ENCODE assay signal across 1 cellular context in the genomic region with DNA sequence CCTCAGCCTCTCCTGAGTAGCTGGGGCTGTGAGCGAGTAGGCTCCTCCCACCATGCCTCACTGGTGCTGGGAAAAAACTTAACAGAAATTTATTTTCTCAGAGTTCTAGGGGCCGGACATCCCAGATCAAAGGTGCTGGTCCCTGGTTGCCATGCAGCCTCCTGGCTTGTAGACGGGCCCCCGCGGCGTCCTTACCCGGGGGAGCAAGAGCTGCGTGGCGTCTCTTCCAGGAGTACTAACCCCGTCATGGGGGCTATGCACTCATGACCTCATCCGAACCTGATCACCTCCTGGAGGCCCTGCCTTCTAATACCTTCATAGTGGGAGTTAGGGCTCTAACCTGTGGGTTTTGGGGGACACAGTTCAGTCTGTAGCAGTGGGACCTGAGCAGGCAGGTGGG.
TF ChIP-seq lines count a peak whose summit lies in the region.

No MANE protein-coding gene starts in this region.

TF ChIP-seq in HepG2, 621 proteins besides CTCF, POLR2A, EP300 and RAD21:
- TF ChIP-seq, protein P1, sequence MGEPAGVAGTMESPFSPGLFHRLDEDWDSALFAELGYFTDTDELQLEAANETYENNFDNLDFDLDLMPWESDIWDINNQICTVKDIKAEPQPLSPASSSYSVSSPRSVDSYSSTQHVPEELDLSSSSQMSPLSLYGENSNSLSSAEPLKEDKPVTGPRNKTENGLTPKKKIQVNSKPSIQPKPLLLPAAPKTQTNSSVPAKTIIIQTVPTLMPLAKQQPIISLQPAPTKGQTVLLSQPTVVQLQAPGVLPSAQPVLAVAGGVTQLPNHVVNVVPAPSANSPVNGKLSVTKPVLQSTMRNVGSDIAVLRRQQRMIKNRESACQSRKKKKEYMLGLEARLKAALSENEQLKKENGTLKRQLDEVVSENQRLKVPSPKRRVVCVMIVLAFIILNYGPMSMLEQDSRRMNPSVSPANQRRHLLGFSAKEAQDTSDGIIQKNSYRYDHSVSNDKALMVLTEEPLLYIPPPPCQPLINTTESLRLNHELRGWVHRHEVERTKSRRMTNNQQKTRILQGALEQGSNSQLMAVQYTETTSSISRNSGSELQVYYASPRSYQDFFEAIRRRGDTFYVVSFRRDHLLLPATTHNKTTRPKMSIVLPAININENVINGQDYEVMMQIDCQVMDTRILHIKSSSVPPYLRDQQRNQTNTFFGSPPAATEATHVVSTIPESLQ (CRISPR knock-in tag; conservative IDR thresholded peaks at IDR 0.05) = no peak
- TF ChIP-seq RELA (CRISPR knock-in tag; IDR thresholded peaks at IDR 0.05) = no peak
